In genomic region chr4:70452946-70453345, GRCh38 we compare ENCODE assay signal across 24 cellular contexts.
"Had no signal": no experiment of that assay in that cellular context is flagged by ENCODE, and none has a peak within 500 bp of the region (broad histone marks: within the 10 kb centered on the region; RNA-seq: fewer than 3 reads in every experiment).

No MANE protein-coding gene starts in this region.

- H3K36me3 ChIP-seq: esophagus squamous epithelium, gastrocnemius medialis, heart right ventricle, left lung, lower lobe of right lung had no signal

- H3K4me1 Mint-ChIP-seq: endodermal cell, mesothelial cell of epicardium, naive B cell had no signal

- H3K4me1 ChIP-seq: esophagus squamous epithelium, gastrocnemius medialis, heart right ventricle, left lung, lower lobe of right lung had no signal

- H3K27ac Mint-ChIP-seq: dendritic cell treated with granulocyte-macrophage colony-stimulating factor and Interleukin-4, amounts not matched to agents 40 ng/mL and 50 ng/mL, for 4 days; effector memory CD8-positive, alpha-beta T cell; endodermal cell; mesothelial cell of epicardium; naive B cell had no signal

- H3K4me3 Mint-ChIP-seq: dendritic cell treated with granulocyte-macrophage colony-stimulating factor and Interleukin-4, amounts not matched to agents 40 ng/mL and 50 ng/mL, for 4 days; effector memory CD8-positive, alpha-beta T cell; endodermal cell; mesothelial cell of epicardium; naive B cell had no signal

- H3K4me3 ChIP-seq: esophagus squamous epithelium, gastrocnemius medialis, heart right ventricle, left lung, lower lobe of right lung, mucosa of descending colon had no signal

- H3K9me3 Mint-ChIP-seq: endodermal cell had no signal

- DNase-seq: cortex of kidney; effector CD8-positive, alpha-beta T cell; effector memory CD8-positive, alpha-beta T cell; endodermal cell; erythroblast; esophagus squamous epithelium; foreskin fibroblast; foreskin melanocyte; gastrocnemius medialis; glutamatergic neuron; head of caudate nucleus; heart right ventricle; hippocampal formation; left cardiac atrium; left ventricle myocardium superior; lower lobe of right lung; mesenchymal stem cell; mucosa of descending colon; naive B cell had no signal

- H3K9me3 ChIP-seq: esophagus squamous epithelium, gastrocnemius medialis, mucosa of descending colon had no signal

- H3K27me3 ChIP-seq: esophagus squamous epithelium, gastrocnemius medialis, heart right ventricle, left lung had no signal

- ATAC-seq: effector memory CD8-positive, alpha-beta T cell; esophagus mucosa; gastrocnemius medialis; heart right ventricle; left cardiac atrium; left lung; left ventricle myocardium superior; mucosa of descending colon had no signal

- H3K27ac ChIP-seq: epithelial cell of prostate, esophagus squamous epithelium, gastrocnemius medialis, heart right ventricle, left lung, lower lobe of right lung had no signal
